In the genomic region with DNA sequence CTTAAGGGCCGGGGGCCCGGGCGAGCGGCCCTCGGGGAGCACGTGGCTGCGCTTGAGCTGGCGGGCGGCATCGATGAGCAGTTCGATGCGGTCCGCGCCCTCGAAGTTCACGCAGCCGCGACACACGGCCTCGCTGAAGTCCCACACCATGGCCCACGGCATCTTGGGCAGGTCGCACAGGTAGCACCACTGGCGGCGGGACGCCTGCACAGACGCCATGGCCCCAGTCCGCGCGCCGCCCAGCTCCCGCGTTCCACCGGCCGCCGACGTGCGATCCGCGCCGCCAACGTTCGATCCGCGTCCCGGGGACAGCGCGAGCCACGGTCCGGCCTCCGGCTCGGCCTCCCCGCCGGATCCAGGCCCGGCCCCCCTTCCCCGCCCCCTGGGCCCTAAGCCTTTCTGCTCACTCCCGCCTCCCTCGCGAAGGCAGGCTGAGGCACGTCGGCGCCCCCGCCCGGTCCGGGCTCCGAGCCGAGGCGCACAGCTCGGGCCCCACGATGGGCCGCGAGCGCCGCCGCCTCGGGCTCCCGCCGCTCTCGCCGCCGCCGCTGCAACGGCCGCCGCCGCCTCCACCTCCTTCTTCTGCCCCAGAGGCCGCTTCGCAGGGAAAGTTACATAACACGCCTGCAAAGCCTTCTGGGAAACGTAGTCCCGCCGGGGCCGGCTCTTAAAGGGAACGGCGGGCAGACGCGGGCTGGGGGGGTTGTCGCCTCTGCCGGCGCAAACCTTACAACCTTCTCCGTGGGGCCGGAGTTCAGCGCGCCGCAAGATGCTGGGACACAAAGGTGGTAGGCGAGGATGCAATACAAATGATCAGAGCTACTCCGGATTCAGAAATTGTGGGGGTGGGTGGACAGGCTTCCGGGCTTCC, we compare ENCODE assay signal across 1 cellular context.
A peak's percentile ranks its signal among the peaks of the same experiment; 100 is the strongest.
TF ChIP-seq lines count a peak whose summit lies in the region.

A gene with protein sequence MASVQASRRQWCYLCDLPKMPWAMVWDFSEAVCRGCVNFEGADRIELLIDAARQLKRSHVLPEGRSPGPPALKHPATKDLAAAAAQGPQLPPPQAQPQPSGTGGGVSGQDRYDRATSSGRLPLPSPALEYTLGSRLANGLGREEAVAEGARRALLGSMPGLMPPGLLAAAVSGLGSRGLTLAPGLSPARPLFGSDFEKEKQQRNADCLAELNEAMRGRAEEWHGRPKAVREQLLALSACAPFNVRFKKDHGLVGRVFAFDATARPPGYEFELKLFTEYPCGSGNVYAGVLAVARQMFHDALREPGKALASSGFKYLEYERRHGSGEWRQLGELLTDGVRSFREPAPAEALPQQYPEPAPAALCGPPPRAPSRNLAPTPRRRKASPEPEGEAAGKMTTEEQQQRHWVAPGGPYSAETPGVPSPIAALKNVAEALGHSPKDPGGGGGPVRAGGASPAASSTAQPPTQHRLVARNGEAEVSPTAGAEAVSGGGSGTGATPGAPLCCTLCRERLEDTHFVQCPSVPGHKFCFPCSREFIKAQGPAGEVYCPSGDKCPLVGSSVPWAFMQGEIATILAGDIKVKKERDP (minus strand): TSS at position 586 of the 871 bp plus-strand sequence. CDS start 367 bp downstream, at position 219.

TF ChIP-seq in HepG2, 621 proteins besides CTCF, POLR2A, EP300 and RAD21 (continued from another document and continues in another):
- TF ChIP-seq SMYD3 (CRISPR knock-in tag; IDR thresholded peaks at IDR 0.05) (no peak), ZNF430 (CRISPR knock-in tag; IDR thresholded peaks at IDR 0.05) (no peak), ZNF781 (CRISPR knock-in tag; IDR thresholded peaks at IDR 0.05; ENCODE audit: borderline replicate concordance, not compliant biosample characterization) (no peak), RFX1 (IDR thresholded peaks at IDR 0.05) (no peak), ZNF547 (CRISPR knock-in tag; IDR thresholded peaks at IDR 0.05) (no peak), RORA (CRISPR knock-in tag; IDR thresholded peaks at IDR 0.05) (no peak), ZNF83 (CRISPR knock-in tag; IDR thresholded peaks at IDR 0.05; ENCODE audit: borderline replicate concordance) (no peak), ESRRA (CRISPR knock-in tag; IDR thresholded peaks at IDR 0.05; ENCODE audit: low read depth) (no peak), ISL2 (CRISPR knock-in tag; IDR thresholded peaks at IDR 0.05) (no peak), KLF12 (CRISPR knock-in tag; IDR thresholded peaks at IDR 0.05; ENCODE audit: borderline replicate concordance) (no peak), NR2F2 (IDR thresholded peaks at IDR 0.05; ENCODE audit: borderline replicate concordance, low read depth) (no peak), DNMT1 (CRISPR knock-in tag; IDR thresholded peaks at IDR 0.05) (0 out of 2 replicates have a peak, but pooled peaks have one; percentile 40), ZKSCAN8 (CRISPR knock-in tag; IDR thresholded peaks at IDR 0.05; ENCODE audit: borderline replicate concordance) (no peak), ARNT2 (CRISPR knock-in tag; IDR thresholded peaks at IDR 0.05; ENCODE audit: low read depth) (no peak), POLR2G (IDR thresholded peaks at IDR 0.05; ENCODE audit: low read depth, low read length) (no peak), RBM22 (optimal IDR thresholded peaks at IDR 0.05; ENCODE audit: low read length) (no peak), FOXK1 (CRISPR knock-in tag; IDR thresholded peaks at IDR 0.05; ENCODE audit: borderline replicate concordance, low read depth) (no peak), NCOA2 (CRISPR knock-in tag; IDR thresholded peaks at IDR 0.05) (0 out of 2 replicates have a peak, but pooled peaks have one; percentile 11), SIX1 (CRISPR knock-in tag; IDR thresholded peaks at IDR 0.05; ENCODE audit: borderline replicate concordance) (no peak), ZNF136 (CRISPR knock-in tag; IDR thresholded peaks at IDR 0.05; ENCODE audit: low read depth) (no peak), SKI (IDR thresholded peaks at IDR 0.05; ENCODE audit: partially characterized antibody) (peak; percentile 78), CHD2 (IDR thresholded peaks at IDR 0.05; ENCODE audit: low read depth, low read length) (no peak), ZNF652 (CRISPR knock-in tag; IDR thresholded peaks at IDR 0.05; ENCODE audit: borderline replicate concordance, low read depth) (peak; percentile 90), ZSCAN31 (CRISPR knock-in tag; IDR thresholded peaks at IDR 0.05; ENCODE audit: low read depth) (no peak), RFXAP (CRISPR knock-in tag; IDR thresholded peaks at IDR 0.05; ENCODE audit: borderline replicate concordance) (no peak), ZNF263 (CRISPR knock-in tag; IDR thresholded peaks at IDR 0.05) (no peak), KLF9 (CRISPR knock-in tag; IDR thresholded peaks at IDR 0.05; ENCODE audit: low read depth) (no peak), ASH2L (IDR thresholded peaks at IDR 0.05; ENCODE audit: insufficient read length, low read depth, low read length) (peak; percentile 62), YEATS2 (CRISPR knock-in tag; IDR thresholded peaks at IDR 0.05; ENCODE audit: borderline replicate concordance) (no peak), ZNF33B (CRISPR knock-in tag; IDR thresholded peaks at IDR 0.05) (no peak), BRD4 (CRISPR knock-in tag; IDR thresholded peaks at IDR 0.05) (no peak; the same call in 1 of the 2 replicates), CAMTA2 (CRISPR knock-in tag; IDR thresholded peaks at IDR 0.05; ENCODE audit: borderline replicate concordance) (no peak), TOE1 (CRISPR knock-in tag; IDR thresholded peaks at IDR 0.05) (no peak), NFE2 (CRISPR knock-in tag; IDR thresholded peaks at IDR 0.05) (no peak), ZNF143 (CRISPR knock-in tag; IDR thresholded peaks at IDR 0.05) (peak; percentile 89)
- TF ChIP-seq, protein P1, sequence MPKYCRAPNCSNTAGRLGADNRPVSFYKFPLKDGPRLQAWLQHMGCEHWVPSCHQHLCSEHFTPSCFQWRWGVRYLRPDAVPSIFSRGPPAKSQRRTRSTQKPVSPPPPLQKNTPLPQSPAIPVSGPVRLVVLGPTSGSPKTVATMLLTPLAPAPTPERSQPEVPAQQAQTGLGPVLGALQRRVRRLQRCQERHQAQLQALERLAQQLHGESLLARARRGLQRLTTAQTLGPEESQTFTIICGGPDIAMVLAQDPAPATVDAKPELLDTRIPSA (CRISPR knock-in tag; IDR thresholded peaks at IDR 0.05; ENCODE audit: borderline replicate concordance), result 0 out of 2 replicates have a peak, but pooled peaks have one; percentile 36
- TF ChIP-seq, protein P2, sequence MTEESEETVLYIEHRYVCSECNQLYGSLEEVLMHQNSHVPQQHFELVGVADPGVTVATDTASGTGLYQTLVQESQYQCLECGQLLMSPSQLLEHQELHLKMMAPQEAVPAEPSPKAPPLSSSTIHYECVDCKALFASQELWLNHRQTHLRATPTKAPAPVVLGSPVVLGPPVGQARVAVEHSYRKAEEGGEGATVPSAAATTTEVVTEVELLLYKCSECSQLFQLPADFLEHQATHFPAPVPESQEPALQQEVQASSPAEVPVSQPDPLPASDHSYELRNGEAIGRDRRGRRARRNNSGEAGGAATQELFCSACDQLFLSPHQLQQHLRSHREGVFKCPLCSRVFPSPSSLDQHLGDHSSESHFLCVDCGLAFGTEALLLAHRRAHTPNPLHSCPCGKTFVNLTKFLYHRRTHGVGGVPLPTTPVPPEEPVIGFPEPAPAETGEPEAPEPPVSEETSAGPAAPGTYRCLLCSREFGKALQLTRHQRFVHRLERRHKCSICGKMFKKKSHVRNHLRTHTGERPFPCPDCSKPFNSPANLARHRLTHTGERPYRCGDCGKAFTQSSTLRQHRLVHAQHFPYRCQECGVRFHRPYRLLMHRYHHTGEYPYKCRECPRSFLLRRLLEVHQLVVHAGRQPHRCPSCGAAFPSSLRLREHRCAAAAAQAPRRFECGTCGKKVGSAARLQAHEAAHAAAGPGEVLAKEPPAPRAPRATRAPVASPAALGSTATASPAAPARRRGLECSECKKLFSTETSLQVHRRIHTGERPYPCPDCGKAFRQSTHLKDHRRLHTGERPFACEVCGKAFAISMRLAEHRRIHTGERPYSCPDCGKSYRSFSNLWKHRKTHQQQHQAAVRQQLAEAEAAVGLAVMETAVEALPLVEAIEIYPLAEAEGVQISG (CRISPR knock-in tag; IDR thresholded peaks at IDR 0.05), result peak; percentile 86
- TF ChIP-seq, protein P3, sequence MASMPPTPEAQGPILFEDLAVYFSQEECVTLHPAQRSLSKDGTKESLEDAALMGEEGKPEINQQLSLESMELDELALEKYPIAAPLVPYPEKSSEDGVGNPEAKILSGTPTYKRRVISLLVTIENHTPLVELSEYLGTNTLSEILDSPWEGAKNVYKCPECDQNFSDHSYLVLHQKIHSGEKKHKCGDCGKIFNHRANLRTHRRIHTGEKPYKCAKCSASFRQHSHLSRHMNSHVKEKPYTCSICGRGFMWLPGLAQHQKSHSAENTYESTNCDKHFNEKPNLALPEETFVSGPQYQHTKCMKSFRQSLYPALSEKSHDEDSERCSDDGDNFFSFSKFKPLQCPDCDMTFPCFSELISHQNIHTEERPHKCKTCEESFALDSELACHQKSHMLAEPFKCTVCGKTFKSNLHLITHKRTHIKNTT (CRISPR knock-in tag; IDR thresholded peaks at IDR 0.05), result no peak
- TF ChIP-seq, protein P4, sequence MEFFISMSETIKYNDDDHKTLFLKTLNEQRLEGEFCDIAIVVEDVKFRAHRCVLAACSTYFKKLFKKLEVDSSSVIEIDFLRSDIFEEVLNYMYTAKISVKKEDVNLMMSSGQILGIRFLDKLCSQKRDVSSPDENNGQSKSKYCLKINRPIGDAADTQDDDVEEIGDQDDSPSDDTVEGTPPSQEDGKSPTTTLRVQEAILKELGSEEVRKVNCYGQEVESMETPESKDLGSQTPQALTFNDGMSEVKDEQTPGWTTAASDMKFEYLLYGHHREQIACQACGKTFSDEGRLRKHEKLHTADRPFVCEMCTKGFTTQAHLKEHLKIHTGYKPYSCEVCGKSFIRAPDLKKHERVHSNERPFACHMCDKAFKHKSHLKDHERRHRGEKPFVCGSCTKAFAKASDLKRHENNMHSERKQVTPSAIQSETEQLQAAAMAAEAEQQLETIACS (CRISPR knock-in tag; IDR thresholded peaks at IDR 0.05), result no peak
- TF ChIP-seq, protein P5, sequence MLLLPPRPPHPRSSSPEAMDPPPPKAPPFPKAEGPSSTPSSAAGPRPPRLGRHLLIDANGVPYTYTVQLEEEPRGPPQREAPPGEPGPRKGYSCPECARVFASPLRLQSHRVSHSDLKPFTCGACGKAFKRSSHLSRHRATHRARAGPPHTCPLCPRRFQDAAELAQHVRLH (CRISPR knock-in tag; IDR thresholded peaks at IDR 0.05; ENCODE audit: borderline replicate concordance, low read depth), result no peak
- TF ChIP-seq, protein P6, sequence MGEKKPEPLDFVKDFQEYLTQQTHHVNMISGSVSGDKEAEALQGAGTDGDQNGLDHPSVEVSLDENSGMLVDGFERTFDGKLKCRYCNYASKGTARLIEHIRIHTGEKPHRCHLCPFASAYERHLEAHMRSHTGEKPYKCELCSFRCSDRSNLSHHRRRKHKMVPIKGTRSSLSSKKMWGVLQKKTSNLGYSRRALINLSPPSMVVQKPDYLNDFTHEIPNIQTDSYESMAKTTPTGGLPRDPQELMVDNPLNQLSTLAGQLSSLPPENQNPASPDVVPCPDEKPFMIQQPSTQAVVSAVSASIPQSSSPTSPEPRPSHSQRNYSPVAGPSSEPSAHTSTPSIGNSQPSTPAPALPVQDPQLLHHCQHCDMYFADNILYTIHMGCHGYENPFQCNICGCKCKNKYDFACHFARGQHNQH (CRISPR knock-in tag; IDR thresholded peaks at IDR 0.05), result no peak
- TF ChIP-seq, protein P7, sequence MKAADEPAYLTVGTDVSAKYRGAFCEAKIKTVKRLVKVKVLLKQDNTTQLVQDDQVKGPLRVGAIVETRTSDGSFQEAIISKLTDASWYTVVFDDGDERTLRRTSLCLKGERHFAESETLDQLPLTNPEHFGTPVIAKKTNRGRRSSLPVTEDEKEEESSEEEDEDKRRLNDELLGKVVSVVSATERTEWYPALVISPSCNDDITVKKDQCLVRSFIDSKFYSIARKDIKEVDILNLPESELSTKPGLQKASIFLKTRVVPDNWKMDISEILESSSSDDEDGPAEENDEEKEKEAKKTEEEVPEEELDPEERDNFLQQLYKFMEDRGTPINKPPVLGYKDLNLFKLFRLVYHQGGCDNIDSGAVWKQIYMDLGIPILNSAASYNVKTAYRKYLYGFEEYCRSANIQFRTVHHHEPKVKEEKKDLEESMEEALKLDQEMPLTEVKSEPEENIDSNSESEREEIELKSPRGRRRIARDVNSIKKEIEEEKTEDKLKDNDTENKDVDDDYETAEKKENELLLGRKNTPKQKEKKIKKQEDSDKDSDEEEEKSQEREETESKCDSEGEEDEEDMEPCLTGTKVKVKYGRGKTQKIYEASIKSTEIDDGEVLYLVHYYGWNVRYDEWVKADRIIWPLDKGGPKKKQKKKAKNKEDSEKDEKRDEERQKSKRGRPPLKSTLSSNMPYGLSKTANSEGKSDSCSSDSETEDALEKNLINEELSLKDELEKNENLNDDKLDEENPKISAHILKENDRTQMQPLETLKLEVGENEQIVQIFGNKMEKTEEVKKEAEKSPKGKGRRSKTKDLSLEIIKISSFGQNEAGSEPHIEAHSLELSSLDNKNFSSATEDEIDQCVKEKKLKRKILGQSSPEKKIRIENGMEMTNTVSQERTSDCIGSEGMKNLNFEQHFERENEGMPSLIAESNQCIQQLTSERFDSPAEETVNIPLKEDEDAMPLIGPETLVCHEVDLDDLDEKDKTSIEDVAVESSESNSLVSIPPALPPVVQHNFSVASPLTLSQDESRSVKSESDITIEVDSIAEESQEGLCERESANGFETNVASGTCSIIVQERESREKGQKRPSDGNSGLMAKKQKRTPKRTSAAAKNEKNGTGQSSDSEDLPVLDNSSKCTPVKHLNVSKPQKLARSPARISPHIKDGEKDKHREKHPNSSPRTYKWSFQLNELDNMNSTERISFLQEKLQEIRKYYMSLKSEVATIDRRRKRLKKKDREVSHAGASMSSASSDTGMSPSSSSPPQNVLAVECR (CRISPR knock-in tag; IDR thresholded peaks at IDR 0.05; ENCODE audit: borderline replicate concordance), result no peak; the same call in 1 of the 2 replicates
- TF ChIP-seq, protein P8, sequence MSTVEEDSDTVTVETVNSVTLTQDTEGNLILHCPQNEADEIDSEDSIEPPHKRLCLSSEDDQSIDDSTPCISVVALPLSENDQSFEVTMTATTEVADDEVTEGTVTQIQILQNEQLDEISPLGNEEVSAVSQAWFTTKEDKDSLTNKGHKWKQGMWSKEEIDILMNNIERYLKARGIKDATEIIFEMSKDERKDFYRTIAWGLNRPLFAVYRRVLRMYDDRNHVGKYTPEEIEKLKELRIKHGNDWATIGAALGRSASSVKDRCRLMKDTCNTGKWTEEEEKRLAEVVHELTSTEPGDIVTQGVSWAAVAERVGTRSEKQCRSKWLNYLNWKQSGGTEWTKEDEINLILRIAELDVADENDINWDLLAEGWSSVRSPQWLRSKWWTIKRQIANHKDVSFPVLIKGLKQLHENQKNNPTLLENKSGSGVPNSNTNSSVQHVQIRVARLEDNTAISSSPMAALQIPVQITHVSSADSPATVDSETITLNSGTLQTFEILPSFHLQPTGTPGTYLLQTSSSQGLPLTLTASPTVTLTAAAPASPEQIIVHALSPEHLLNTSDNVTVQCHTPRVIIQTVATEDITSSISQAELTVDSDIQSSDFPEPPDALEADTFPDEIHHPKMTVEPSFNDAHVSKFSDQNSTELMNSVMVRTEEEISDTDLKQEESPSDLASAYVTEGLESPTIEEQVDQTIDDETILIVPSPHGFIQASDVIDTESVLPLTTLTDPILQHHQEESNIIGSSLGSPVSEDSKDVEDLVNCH (CRISPR knock-in tag; IDR thresholded peaks at IDR 0.05), result no peak
- TF ChIP-seq, protein P9, sequence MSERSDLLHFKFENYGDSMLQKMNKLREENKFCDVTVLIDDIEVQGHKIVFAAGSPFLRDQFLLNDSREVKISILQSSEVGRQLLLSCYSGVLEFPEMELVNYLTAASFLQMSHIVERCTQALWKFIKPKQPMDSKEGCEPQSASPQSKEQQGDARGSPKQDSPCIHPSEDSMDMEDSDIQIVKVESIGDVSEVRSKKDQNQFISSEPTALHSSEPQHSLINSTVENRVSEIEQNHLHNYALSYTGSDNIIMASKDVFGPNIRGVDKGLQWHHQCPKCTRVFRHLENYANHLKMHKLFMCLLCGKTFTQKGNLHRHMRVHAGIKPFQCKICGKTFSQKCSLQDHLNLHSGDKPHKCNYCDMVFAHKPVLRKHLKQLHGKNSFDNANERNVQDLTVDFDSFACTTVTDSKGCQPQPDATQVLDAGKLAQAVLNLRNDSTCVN (CRISPR knock-in tag; IDR thresholded peaks at IDR 0.05; ENCODE audit: borderline replicate concordance), result no peak
